1 cellular context compared by ENCODE assay signal in the genomic region with DNA sequence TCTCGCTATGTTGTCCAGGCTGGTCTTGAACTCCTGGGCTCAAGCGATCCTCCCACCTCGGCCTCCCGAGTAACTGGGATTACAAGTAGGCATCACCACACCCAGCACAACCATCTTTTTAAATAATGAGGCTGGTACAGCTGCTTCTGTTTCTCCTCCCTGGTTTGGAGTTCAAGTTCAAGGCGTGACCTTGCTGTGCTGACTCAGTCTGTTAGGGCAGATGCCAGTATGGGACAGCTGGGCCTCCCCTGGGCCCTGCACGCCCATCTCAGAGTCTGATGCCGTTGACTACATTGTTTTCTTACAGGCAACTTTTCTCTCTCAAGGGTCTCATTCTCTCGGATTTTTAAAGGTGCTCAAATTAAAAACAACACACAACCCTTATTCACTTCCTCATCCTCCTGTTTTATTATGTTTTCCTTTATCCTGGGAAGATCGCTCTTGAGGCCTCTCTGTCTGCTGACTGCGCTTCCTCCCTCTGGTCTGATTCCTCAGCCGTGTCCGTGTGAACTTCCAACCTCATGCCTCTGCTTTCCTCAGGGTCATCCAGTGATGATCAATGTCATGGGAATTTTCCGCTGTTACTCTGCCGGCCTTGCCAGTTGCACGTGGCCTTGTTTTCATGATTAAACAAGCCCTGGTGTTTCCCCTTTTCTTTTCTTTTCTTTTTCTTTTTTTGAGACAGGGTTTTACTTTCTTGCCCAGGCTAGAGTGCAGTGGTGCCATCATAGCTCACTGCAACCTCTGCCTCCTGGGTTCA.
A peak's percentile ranks its signal among the peaks of the same experiment; 100 is the strongest.
TF ChIP-seq lines count a peak whose summit lies in the region.
"Not testable (repeated sequence)": the region's sequence is repeated elsewhere in the genome, so short reads cannot be mapped to it uniquely, and the experiment has no call there.

No MANE protein-coding gene starts in this region.

TF ChIP-seq in HepG2, 621 proteins besides CTCF, POLR2A, EP300 and RAD21 (continues in another document):
- peak; percentile 41; the same call in 1 of the 2 replicates for TF ChIP-seq SOX5 (CRISPR knock-in tag; IDR thresholded peaks at IDR 0.05; ENCODE audit: borderline replicate concordance)
- TF ChIP-seq, protein P1, sequence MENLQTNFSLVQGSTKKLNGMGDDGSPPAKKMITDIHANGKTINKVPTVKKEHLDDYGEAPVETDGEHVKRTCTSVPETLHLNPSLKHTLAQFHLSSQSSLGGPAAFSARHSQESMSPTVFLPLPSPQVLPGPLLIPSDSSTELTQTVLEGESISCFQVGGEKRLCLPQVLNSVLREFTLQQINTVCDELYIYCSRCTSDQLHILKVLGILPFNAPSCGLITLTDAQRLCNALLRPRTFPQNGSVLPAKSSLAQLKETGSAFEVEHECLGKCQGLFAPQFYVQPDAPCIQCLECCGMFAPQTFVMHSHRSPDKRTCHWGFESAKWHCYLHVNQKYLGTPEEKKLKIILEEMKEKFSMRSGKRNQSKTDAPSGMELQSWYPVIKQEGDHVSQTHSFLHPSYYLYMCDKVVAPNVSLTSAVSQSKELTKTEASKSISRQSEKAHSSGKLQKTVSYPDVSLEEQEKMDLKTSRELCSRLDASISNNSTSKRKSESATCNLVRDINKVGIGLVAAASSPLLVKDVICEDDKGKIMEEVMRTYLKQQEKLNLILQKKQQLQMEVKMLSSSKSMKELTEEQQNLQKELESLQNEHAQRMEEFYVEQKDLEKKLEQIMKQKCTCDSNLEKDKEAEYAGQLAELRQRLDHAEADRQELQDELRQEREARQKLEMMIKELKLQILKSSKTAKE (CRISPR knock-in tag; IDR thresholded peaks at IDR 0.05; ENCODE audit: borderline replicate concordance), result peak; percentile 58; the same call in 1 of the 2 replicates
- TF ChIP-seq, protein P2, sequence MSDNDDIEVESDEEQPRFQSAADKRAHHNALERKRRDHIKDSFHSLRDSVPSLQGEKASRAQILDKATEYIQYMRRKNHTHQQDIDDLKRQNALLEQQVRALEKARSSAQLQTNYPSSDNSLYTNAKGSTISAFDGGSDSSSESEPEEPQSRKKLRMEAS (IDR thresholded peaks at IDR 0.05), result peak; percentile 38; the same call in 1 of the 2 replicates
- TF ChIP-seq, protein P3, sequence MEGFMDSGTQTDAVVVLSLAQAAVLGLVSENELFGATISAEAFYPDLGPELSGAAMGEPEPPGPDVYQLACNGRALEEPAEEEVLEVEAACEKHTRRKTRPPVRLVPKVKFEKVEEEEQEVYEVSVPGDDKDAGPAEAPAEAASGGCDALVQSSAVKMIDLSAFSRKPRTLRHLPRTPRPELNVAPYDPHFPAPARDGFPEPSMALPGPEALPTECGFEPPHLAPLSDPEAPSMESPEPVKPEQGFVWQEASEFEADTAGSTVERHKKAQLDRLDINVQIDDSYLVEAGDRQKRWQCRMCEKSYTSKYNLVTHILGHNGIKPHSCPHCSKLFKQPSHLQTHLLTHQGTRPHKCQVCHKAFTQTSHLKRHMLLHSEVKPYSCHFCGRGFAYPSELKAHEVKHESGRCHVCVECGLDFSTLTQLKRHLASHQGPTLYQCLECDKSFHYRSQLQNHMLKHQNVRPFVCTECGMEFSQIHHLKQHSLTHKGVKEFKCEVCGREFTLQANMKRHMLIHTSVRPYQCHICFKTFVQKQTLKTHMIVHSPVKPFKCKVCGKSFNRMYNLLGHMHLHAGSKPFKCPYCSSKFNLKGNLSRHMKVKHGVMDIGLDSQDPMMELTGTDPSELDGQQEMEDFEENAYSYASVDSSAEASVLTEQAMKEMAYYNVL (CRISPR knock-in tag; IDR thresholded peaks at IDR 0.05; ENCODE audit: borderline replicate concordance), result 0 out of 2 replicates have a peak, but pooled peaks have one; percentile 25
- TF ChIP-seq BHLHE40 (IDR thresholded peaks at IDR 0.05; ENCODE audit: low read length), result 0 out of 2 replicates have a peak, but pooled peaks have one; percentile 16
- TF ChIP-seq SOX6, SOX13, FOXA1, NR2F6 (IDR thresholded peaks at IDR 0.05): not testable (repeated sequence)
- 0 out of 2 replicates have a peak, but pooled peaks have one; percentile 18 for TF ChIP-seq SOX6 (CRISPR knock-in tag; IDR thresholded peaks at IDR 0.05)
- peak; percentile 23 for TF ChIP-seq SKI (IDR thresholded peaks at IDR 0.05; ENCODE audit: partially characterized antibody)
- TF ChIP-seq, protein P4, sequence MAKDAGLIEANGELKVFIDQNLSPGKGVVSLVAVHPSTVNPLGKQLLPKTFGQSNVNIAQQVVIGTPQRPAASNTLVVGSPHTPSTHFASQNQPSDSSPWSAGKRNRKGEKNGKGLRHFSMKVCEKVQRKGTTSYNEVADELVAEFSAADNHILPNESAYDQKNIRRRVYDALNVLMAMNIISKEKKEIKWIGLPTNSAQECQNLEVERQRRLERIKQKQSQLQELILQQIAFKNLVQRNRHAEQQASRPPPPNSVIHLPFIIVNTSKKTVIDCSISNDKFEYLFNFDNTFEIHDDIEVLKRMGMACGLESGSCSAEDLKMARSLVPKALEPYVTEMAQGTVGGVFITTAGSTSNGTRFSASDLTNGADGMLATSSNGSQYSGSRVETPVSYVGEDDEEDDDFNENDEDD (CRISPR knock-in tag; IDR thresholded peaks at IDR 0.05; ENCODE audit: borderline replicate concordance), result peak; percentile 30; the same call in 1 of the 2 replicates
- peak; percentile 40; the same call in 1 of the 2 replicates for TF ChIP-seq BCL6 (CRISPR knock-in tag; IDR thresholded peaks at IDR 0.05)
- TF ChIP-seq MYC (CRISPR knock-in tag; IDR thresholded peaks at IDR 0.05; ENCODE audit: borderline replicate concordance), result peak; percentile 27; the same call in 1 of the 2 replicates
- TF ChIP-seq ERF (CRISPR knock-in tag; IDR thresholded peaks at IDR 0.05), result 0 out of 2 replicates have a peak, but pooled peaks have one; percentile 49
- peak; percentile 72; the same call in 1 of the 2 replicates for TF ChIP-seq FOXK2 (IDR thresholded peaks at IDR 0.05)
- TF ChIP-seq, protein P5, sequence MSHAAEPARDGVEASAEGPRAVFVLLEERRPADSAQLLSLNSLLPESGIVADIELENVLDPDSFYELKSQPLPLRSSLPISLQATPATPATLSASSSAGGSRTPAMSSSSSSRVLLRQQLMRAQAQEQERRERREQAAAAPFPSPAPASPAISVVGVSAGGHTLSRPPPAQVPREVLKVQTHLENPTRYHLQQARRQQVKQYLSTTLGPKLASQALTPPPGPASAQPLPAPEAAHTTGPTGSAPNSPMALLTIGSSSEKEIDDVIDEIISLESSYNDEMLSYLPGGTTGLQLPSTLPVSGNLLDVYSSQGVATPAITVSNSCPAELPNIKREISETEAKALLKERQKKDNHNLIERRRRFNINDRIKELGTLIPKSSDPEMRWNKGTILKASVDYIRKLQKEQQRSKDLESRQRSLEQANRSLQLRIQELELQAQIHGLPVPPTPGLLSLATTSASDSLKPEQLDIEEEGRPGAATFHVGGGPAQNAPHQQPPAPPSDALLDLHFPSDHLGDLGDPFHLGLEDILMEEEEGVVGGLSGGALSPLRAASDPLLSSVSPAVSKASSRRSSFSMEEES (CRISPR knock-in tag; IDR thresholded peaks at IDR 0.05), result peak; percentile 34; the same call in 1 of the 2 replicates
- peak; percentile 30; the same call in 1 of the 2 replicates for TF ChIP-seq MXD4 (CRISPR knock-in tag; IDR thresholded peaks at IDR 0.05)
- TF ChIP-seq SPEN (CRISPR knock-in tag; IDR thresholded peaks at IDR 0.05; ENCODE audit: low read depth), result peak; percentile 41; the same call in 1 of the 2 replicates
- TF ChIP-seq RARA (CRISPR knock-in tag; IDR thresholded peaks at IDR 0.05), result peak; percentile 93
- TF ChIP-seq, protein P6, sequence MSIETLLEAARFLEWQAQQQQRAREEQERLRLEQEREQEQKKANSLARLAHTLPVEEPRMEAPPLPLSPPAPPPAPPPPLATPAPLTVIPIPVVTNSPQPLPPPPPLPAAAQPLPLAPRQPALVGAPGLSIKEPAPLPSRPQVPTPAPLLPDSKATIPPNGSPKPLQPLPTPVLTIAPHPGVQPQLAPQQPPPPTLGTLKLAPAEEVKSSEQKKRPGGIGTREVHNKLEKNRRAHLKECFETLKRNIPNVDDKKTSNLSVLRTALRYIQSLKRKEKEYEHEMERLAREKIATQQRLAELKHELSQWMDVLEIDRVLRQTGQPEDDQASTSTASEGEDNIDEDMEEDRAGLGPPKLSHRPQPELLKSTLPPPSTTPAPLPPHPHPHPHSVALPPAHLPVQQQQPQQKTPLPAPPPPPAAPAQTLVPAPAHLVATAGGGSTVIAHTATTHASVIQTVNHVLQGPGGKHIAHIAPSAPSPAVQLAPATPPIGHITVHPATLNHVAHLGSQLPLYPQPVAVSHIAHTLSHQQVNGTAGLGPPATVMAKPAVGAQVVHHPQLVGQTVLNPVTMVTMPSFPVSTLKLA (IDR thresholded peaks at IDR 0.05), result peak; percentile 88
- peak; percentile 78 for TF ChIP-seq FOSL2 (CRISPR knock-in tag; IDR thresholded peaks at IDR 0.05)
- peak; percentile 88 for TF ChIP-seq SAP130 (CRISPR knock-in tag; IDR thresholded peaks at IDR 0.05; ENCODE audit: low read depth)
- TF ChIP-seq DMAP1 (CRISPR knock-in tag; IDR thresholded peaks at IDR 0.05), result peak; percentile 34; the same call in 1 of the 2 replicates
- TF ChIP-seq NR2F1 (CRISPR knock-in tag; IDR thresholded peaks at IDR 0.05), result 0 out of 4 replicates have a peak, but pooled peaks of 1 of the 2 experiments have one; percentile 13
- 0 out of 4 replicates have a peak, but pooled peaks of 1 of the 2 experiments have one; percentile 32 for TF ChIP-seq SOX13 (CRISPR knock-in tag; conservative IDR thresholded peaks at IDR 0.05 in 1 of 2, IDR thresholded peaks at IDR 0.05 in 1 of 2)
- TF ChIP-seq JUNB (CRISPR knock-in tag; IDR thresholded peaks at IDR 0.05; ENCODE audit: borderline replicate concordance), result peak; percentile 21; the same call in 1 of the 2 replicates
- 0 out of 2 replicates have a peak, but pooled peaks have one; percentile 18 for TF ChIP-seq NCOA2 (CRISPR knock-in tag; IDR thresholded peaks at IDR 0.05)
- TF ChIP-seq ELF3 (CRISPR knock-in tag; IDR thresholded peaks at IDR 0.05), result 0 out of 2 replicates have a peak, but pooled peaks have one; percentile 13
- TF ChIP-seq FOXK1 (CRISPR knock-in tag; IDR thresholded peaks at IDR 0.05; ENCODE audit: borderline replicate concordance, low read depth), result peak; percentile 67; the same call in 1 of the 2 replicates
- 0 out of 2 replicates have a peak, but pooled peaks have one; percentile 18 for TF ChIP-seq RXRA (CRISPR knock-in tag; IDR thresholded peaks at IDR 0.05)
- TF ChIP-seq IRF2 (CRISPR knock-in tag; IDR thresholded peaks at IDR 0.05), result 0 out of 2 replicates have a peak, but pooled peaks have one; percentile 19
- TF ChIP-seq, protein P7, sequence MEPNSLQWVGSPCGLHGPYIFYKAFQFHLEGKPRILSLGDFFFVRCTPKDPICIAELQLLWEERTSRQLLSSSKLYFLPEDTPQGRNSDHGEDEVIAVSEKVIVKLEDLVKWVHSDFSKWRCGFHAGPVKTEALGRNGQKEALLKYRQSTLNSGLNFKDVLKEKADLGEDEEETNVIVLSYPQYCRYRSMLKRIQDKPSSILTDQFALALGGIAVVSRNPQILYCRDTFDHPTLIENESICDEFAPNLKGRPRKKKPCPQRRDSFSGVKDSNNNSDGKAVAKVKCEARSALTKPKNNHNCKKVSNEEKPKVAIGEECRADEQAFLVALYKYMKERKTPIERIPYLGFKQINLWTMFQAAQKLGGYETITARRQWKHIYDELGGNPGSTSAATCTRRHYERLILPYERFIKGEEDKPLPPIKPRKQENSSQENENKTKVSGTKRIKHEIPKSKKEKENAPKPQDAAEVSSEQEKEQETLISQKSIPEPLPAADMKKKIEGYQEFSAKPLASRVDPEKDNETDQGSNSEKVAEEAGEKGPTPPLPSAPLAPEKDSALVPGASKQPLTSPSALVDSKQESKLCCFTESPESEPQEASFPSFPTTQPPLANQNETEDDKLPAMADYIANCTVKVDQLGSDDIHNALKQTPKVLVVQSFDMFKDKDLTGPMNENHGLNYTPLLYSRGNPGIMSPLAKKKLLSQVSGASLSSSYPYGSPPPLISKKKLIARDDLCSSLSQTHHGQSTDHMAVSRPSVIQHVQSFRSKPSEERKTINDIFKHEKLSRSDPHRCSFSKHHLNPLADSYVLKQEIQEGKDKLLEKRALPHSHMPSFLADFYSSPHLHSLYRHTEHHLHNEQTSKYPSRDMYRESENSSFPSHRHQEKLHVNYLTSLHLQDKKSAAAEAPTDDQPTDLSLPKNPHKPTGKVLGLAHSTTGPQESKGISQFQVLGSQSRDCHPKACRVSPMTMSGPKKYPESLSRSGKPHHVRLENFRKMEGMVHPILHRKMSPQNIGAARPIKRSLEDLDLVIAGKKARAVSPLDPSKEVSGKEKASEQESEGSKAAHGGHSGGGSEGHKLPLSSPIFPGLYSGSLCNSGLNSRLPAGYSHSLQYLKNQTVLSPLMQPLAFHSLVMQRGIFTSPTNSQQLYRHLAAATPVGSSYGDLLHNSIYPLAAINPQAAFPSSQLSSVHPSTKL (CRISPR knock-in tag; IDR thresholded peaks at IDR 0.05), result peak; percentile 54
- TF ChIP-seq, protein P8, sequence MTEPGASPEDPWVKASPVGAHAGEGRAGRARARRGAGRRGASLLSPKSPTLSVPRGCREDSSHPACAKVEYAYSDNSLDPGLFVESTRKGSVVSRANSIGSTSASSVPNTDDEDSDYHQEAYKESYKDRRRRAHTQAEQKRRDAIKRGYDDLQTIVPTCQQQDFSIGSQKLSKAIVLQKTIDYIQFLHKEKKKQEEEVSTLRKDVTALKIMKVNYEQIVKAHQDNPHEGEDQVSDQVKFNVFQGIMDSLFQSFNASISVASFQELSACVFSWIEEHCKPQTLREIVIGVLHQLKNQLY (CRISPR knock-in tag; IDR thresholded peaks at IDR 0.05), result peak; percentile 64
- 0 out of 2 replicates have a peak, but pooled peaks have one; percentile 8 for TF ChIP-seq FOXA1 (CRISPR knock-in tag; IDR thresholded peaks at IDR 0.05)
- peak; percentile 77; the same call in 1 of the 2 replicates for TF ChIP-seq RXRB (CRISPR knock-in tag; IDR thresholded peaks at IDR 0.05; ENCODE audit: borderline replicate concordance)
- peak; percentile 68 for TF ChIP-seq ESRRA (CRISPR knock-in tag; IDR thresholded peaks at IDR 0.05; ENCODE audit: low read depth)
- TF ChIP-seq NR2F6 (CRISPR knock-in tag; IDR thresholded peaks at IDR 0.05), result peak; percentile 40
